ENCODE assay signal across 19 cellular contexts in the genomic region with DNA sequence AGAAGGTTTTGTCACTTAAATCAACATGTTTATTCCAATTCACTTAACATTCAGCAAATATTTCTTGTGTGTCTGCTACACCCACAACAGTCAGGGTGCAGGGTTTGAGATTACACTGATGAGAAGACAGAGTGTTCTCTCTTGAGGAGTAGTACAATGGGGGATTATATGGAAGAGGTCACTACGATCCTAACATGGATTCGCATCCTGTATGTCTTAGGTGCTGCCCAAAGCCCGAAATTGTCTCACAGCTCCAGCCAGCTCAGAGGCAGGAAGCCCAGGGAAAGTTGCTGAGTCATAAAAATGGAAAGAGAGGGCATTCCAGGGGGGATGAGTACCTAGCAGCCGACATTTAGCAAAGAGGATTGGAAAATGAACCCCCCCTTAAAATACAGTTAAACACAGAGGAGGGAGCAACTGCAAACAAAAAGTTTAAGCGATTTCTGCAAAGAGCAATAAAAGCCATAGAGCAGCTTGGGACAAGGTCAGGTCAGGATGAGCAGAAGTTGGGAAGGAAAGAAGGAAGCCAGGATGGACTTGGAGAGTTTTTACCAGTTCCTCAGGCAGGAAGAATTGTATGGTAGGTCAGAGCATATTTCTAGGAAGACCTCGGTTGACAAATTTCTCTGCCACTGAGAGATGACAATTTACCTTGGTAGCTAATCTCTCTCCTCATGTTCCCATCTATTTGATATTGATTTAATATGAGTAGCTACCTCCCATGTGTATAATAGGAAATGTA. TPM values are rescaled to one million over a fixed set of nuclear protein-coding genes. Genes with fewer than 3 reads are reported as not detected.
"Had no signal": no experiment of that assay in that cellular context is flagged by ENCODE, and none has a peak within 500 bp of the region (broad histone marks: within the 10 kb centered on the region; RNA-seq: fewer than 3 reads in every experiment).

No MANE protein-coding gene starts in this region.

- H3K27ac ChIP-seq: colonic mucosa, gastrocnemius medialis, upper lobe of left lung had no signal

- H3K4me1 Mint-ChIP-seq: nephron had no signal

- ATAC-seq: gastrocnemius medialis; left lobe of liver; sciatic nerve; stimulated activated naive CD8-positive, alpha-beta T cell treated with anti-CD3 and anti-CD28 coated beads, Interleukin-15, Interleukin-2, amounts not matched to agents 100 U/mL and 50 U/mL, for 24 hours; WTC11 had no signal

- H3K9me3 ChIP-seq: colonic mucosa, gastrocnemius medialis, spleen, upper lobe of left lung had no signal

- H3K9me3 Mint-ChIP-seq: activated CD4-positive, alpha-beta T cell treated with anti-CD3 and anti-CD28 coated beads, Interleukin-2, amount 10 ng/mL, durations not matched to agents 24 days and 14 days; activated naive CD4-positive, alpha-beta T cell treated with anti-CD3 and anti-CD28 coated beads for 36 hours; activated T-helper 1 cell treated with anti-CD3 and anti-CD28 coated beads, Interleukin-12 subunit alpha, Interleukin-12 subunit beta, Interleukin-2, Interleukin-4 antibody, amounts not matched to agents 30 ng/mL and 10 ng/mL and 1 ng/mL, durations not matched to agents 14 hours and 24 hours and 36 hours; nephron; WTC11 had no signal

- H3K36me3 Mint-ChIP-seq: WTC11 had no signal

- DNase-seq: activated CD4-positive, alpha-beta T cell treated with anti-CD3 and anti-CD28 coated beads, Interleukin-2, amount 10 ng/mL, durations not matched to agents 24 days and 14 days; activated naive CD4-positive, alpha-beta T cell treated with anti-CD3 and anti-CD28 coated beads for 36 hours; colonic mucosa; effector CD8-positive, alpha-beta T cell; gastrocnemius medialis; islet precursor cell; spleen; stimulated activated CD4-positive, alpha-beta T cell treated with anti-CD3 and anti-CD28 coated beads, Interleukin-1b, Interleukin-23, amount 100 ng/mL, for 48 hours; stimulated activated naive CD8-positive, alpha-beta T cell treated with anti-CD3 and anti-CD28 coated beads, Interleukin-15, Interleukin-2, amounts not matched to agents 100 U/mL and 50 U/mL, for 24 hours; upper lobe of left lung had no signal

- H3K27me3 ChIP-seq: colonic mucosa, gastrocnemius medialis, spleen, upper lobe of left lung had no signal

- H3K27ac Mint-ChIP-seq: activated CD4-positive, alpha-beta T cell treated with anti-CD3 and anti-CD28 coated beads, Interleukin-2, amount 10 ng/mL, durations not matched to agents 24 days and 14 days; activated naive CD4-positive, alpha-beta T cell treated with anti-CD3 and anti-CD28 coated beads for 36 hours; activated T-helper 1 cell treated with anti-CD3 and anti-CD28 coated beads, Interleukin-12 subunit alpha, Interleukin-12 subunit beta, Interleukin-2, Interleukin-4 antibody, amounts not matched to agents 30 ng/mL and 10 ng/mL and 1 ng/mL, durations not matched to agents 14 hours and 24 hours and 36 hours; nephron; WTC11 had no signal

- H3K4me3 Mint-ChIP-seq: activated CD4-positive, alpha-beta T cell treated with anti-CD3 and anti-CD28 coated beads, Interleukin-2, amount 10 ng/mL, durations not matched to agents 24 days and 14 days; activated naive CD4-positive, alpha-beta T cell treated with anti-CD3 and anti-CD28 coated beads for 36 hours; activated T-helper 1 cell treated with anti-CD3 and anti-CD28 coated beads, Interleukin-12 subunit alpha, Interleukin-12 subunit beta, Interleukin-2, Interleukin-4 antibody, amounts not matched to agents 30 ng/mL and 10 ng/mL and 1 ng/mL, durations not matched to agents 14 hours and 24 hours and 36 hours; nephron; WTC11 had no signal

- H3K4me3 ChIP-seq: colonic mucosa, gastrocnemius medialis, spleen, upper lobe of left lung had no signal

- H3K36me3 ChIP-seq: colonic mucosa, gastrocnemius medialis, spleen, upper lobe of left lung had no signal

- H3K4me1 ChIP-seq: colonic mucosa, gastrocnemius medialis had no signal

RNA-seq across cellular contexts. Expression of a gene that starts 49.5 kb away (rescaled TPM):
- total RNA-seq: activated CD4-positive, alpha-beta T cell treated with anti-CD3 and anti-CD28 coated beads, Interleukin-2, amount 10 ng/mL, durations not matched to agents 24 days and 14 days; activated naive CD4-positive, alpha-beta T cell treated with anti-CD3 and anti-CD28 coated beads for 36 hours; activated T-helper 1 cell treated with anti-CD3 and anti-CD28 coated beads, Interleukin-12 subunit alpha, Interleukin-12 subunit beta, Interleukin-2, Interleukin-4 antibody, amounts not matched to agents 30 ng/mL and 10 ng/mL and 1 ng/mL, durations not matched to agents 14 hours and 24 hours and 36 hours; cardiac septum; osteocyte; pulmonary artery endothelial cell; temporal lobe; WTC11 had no signal
